21 cellular contexts compared by ENCODE assay signal in genomic region chr9:117916291-117916690, GRCh38.
"Had no signal": no experiment of that assay in that cellular context is flagged by ENCODE, and none has a peak within 500 bp of the region (broad histone marks: within the 10 kb centered on the region; RNA-seq: fewer than 3 reads in every experiment).

No MANE protein-coding gene starts in this region.

- H3K4me1 Mint-ChIP-seq: immature natural killer cell; natural killer cell; stimulated activated effector memory CD8-positive, alpha-beta T cell treated with anti-CD3 and anti-CD28 coated beads, Interleukin-12 subunit alpha, Interleukin-12 subunit beta, amount 100 ng/mL, for 72 hours had no signal

- DNase-seq: activated CD4-positive, alpha-beta T cell treated with anti-CD3 and anti-CD28 coated beads for 1 hour; activated CD8-positive, alpha-beta memory T cell treated with anti-CD3 and anti-CD28 coated beads for 24 hours; activated CD8-positive, alpha-beta memory T cell treated with anti-CD3 and anti-CD28 coated beads, Interleukin-2, amount 50 U/mL, for 48 hours; activated effector memory CD4-positive, alpha-beta T cell treated with anti-CD3 and anti-CD28 coated beads, Interleukin-2, amount 50 U/mL, for 16 hours; activated T-cell treated with anti-CD3 and anti-CD28 coated beads, Interleukin-2, amount 50 U/mL, for 72 hours; dermis blood vessel endothelial cell; effector memory CD4-positive, alpha-beta T cell; esophagus squamous epithelium; immature natural killer cell; natural killer cell; pancreas; stimulated activated CD4-positive, alpha-beta T cell treated with anti-CD3 and anti-CD28 coated beads, Interleukin-4, amount 100 ng/mL, for 24 hours; testis; WERI-Rb-1 had no signal

- H3K27ac ChIP-seq: cardiac muscle cell, esophagus squamous epithelium, neutrophil, pancreas, testis, WERI-Rb-1 had no signal

- H3K9me3 ChIP-seq: neutrophil, pancreas, testis had no signal

- H3K27ac Mint-ChIP-seq: activated naive CD8-positive, alpha-beta T cell; activated T-cell treated with anti-CD3 and anti-CD28 coated beads, Interleukin-2, amount 50 U/mL, for 72 hours; immature natural killer cell; natural killer cell; stimulated activated effector memory CD8-positive, alpha-beta T cell treated with anti-CD3 and anti-CD28 coated beads, Interleukin-12 subunit alpha, Interleukin-12 subunit beta, amount 100 ng/mL, for 72 hours; type B pancreatic cell had no signal

- H3K4me2 ChIP-seq: smooth muscle cell had no signal

- H3K4me3 ChIP-seq: cardiac muscle cell, esophagus squamous epithelium, pancreas, smooth muscle cell, testis had no signal

- H3K4me1 ChIP-seq: esophagus squamous epithelium, pancreas, testis had no signal

- FAIRE-seq: pancreas had no signal

- H3K27me3 Mint-ChIP-seq: activated naive CD8-positive, alpha-beta T cell; type B pancreatic cell had no signal

- ATAC-seq: activated T-cell treated with anti-CD3 and anti-CD28 coated beads, Interleukin-2, amount 50 U/mL, for 72 hours; natural killer cell; pancreas; sciatic nerve; stimulated activated effector memory CD8-positive, alpha-beta T cell treated with anti-CD3 and anti-CD28 coated beads, Interleukin-12 subunit alpha, Interleukin-12 subunit beta, amount 100 ng/mL, for 72 hours had no signal

- H3K36me3 Mint-ChIP-seq: activated naive CD8-positive, alpha-beta T cell; stimulated activated effector memory CD8-positive, alpha-beta T cell treated with anti-CD3 and anti-CD28 coated beads, Interleukin-12 subunit alpha, Interleukin-12 subunit beta, amount 100 ng/mL, for 72 hours; type B pancreatic cell had no signal

- H3K27me3 ChIP-seq: cardiac muscle cell, esophagus squamous epithelium, neutrophil, pancreas, testis had no signal

- H3K4me3 Mint-ChIP-seq: activated naive CD8-positive, alpha-beta T cell; activated T-cell treated with anti-CD3 and anti-CD28 coated beads, Interleukin-2, amount 50 U/mL, for 72 hours; immature natural killer cell; natural killer cell; stimulated activated effector memory CD8-positive, alpha-beta T cell treated with anti-CD3 and anti-CD28 coated beads, Interleukin-12 subunit alpha, Interleukin-12 subunit beta, amount 100 ng/mL, for 72 hours; type B pancreatic cell had no signal

- H3K36me3 ChIP-seq: cardiac muscle cell, esophagus squamous epithelium, neutrophil, pancreas, WERI-Rb-1 had no signal
